In genomic region chr10:31980471-31980870, GRCh38 we compare ENCODE assay signal across 28 cellular contexts.
"Had no signal": no experiment of that assay in that cellular context is flagged by ENCODE, and none has a peak within 500 bp of the region (broad histone marks: within the 10 kb centered on the region; RNA-seq: fewer than 3 reads in every experiment).

No MANE protein-coding gene starts in this region.

- ATAC-seq: effector memory CD8-positive, alpha-beta T cell; esophagus mucosa; foreskin keratinocyte; gastrocnemius medialis; gastroesophageal sphincter; heart left ventricle; heart right ventricle had no signal

- FAIRE-seq: endometrium, endothelial cell of umbilical vein, frontal cortex had no signal

- H3K36me3 ChIP-seq: colonic mucosa, esophagus muscularis mucosa, esophagus squamous epithelium, gastrocnemius medialis, gastroesophageal sphincter, heart left ventricle, heart right ventricle had no signal

- H2AFZ ChIP-seq: hepatocyte had no signal

- H3K27ac ChIP-seq: colonic mucosa, coronary artery, dorsolateral prefrontal cortex, epithelial cell of prostate, esophagus muscularis mucosa, esophagus squamous epithelium, foreskin keratinocyte, gastrocnemius medialis, gastroesophageal sphincter, heart left ventricle, heart right ventricle, hepatocyte had no signal

- H3K4me3 ChIP-seq: colonic mucosa, coronary artery, dorsolateral prefrontal cortex, esophagus muscularis mucosa, esophagus squamous epithelium, gastrocnemius medialis, gastroesophageal sphincter, heart left ventricle, heart right ventricle, hepatocyte had no signal

- H3K79me2 ChIP-seq: hepatocyte had no signal

- H3K27me3 ChIP-seq: colonic mucosa, dorsolateral prefrontal cortex, esophagus muscularis mucosa, esophagus squamous epithelium, foreskin keratinocyte, gastrocnemius medialis, gastroesophageal sphincter, hepatocyte had no signal

- H3K9me3 ChIP-seq: colonic mucosa, esophagus muscularis mucosa, esophagus squamous epithelium, gastrocnemius medialis, gastroesophageal sphincter, heart left ventricle had no signal

- DNase-seq: colonic mucosa; cortex of kidney; dermis blood vessel endothelial cell; dorsolateral prefrontal cortex; effector CD4-positive, alpha-beta T cell; effector CD8-positive, alpha-beta T cell; effector memory CD4-positive, alpha-beta T cell; effector memory CD8-positive, alpha-beta T cell; endodermal cell; erythroblast; esophagus squamous epithelium; foreskin fibroblast; foreskin keratinocyte; foreskin melanocyte; gastrocnemius medialis; glutamatergic neuron; head of caudate nucleus; heart left ventricle; heart right ventricle had no signal

- H3K4me1 ChIP-seq: colonic mucosa, gastrocnemius medialis, gastroesophageal sphincter had no signal

- H3K4me2 ChIP-seq: hepatocyte had no signal
